Comparison of ENCODE assay signal across 33 cellular contexts in the genomic region with DNA sequence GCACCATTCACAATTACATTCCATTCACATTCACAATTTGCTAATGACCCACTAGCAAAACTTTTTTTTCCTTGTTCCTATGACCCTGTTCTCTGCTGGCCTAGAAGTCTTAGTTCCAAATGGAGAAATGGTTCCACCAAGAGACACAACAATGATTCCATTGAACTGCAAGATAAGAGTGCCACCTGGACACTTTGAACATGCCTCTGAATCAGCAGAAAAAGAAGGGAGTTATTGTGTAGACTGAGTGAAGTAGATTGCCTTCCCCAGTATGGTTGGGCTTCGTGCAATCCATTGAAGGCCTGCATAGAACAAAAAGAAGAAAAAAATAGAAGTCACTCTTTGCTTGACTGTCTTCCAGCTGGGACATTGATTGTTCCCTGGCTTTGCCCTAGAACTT.
"Had no signal": no experiment of that assay in that cellular context is flagged by ENCODE, and none has a peak within 500 bp of the region (broad histone marks: within the 10 kb centered on the region; RNA-seq: fewer than 3 reads in every experiment).

No MANE protein-coding gene starts in this region.

- H3K36me3 ChIP-seq: adrenal gland, ascending aorta, brain microvascular endothelial cell, breast epithelium, cardiac muscle cell had no signal

- H3K27ac ChIP-seq: adrenal gland, ascending aorta, body of pancreas, brain microvascular endothelial cell, breast epithelium, cardiac muscle cell had no signal

- H3K4me3 ChIP-seq: adrenal gland, ascending aorta, body of pancreas, breast epithelium, cardiac muscle cell had no signal

- DNase-seq: activated effector memory CD4-positive, alpha-beta T cell treated with anti-CD3 and anti-CD28 coated beads, Interleukin-2, amount 50 U/mL, for 16 hours; activated effector memory CD4-positive, alpha-beta T cell treated with Interleukin-2 at 50 U/mL for 16 hours; activated gamma-delta T cell; activated gamma-delta T cell treated with Interleukin-2 at 50 U/mL for 16 hours; activated naive CD4-positive, alpha-beta T cell; activated naive CD4-positive, alpha-beta T cell treated with anti-CD3 and anti-CD28 coated beads for 36 hours; activated naive CD4-positive, alpha-beta T cell treated with anti-CD3 and anti-CD28 coated beads, Interleukin-2, amount 10 ng/mL, durations not matched to agents 7 days and 5 days; activated naive CD4-positive, alpha-beta T cell treated with anti-CD3 and anti-CD28 coated beads, Interleukin-2, amount 50 U/mL, for 16 hours; activated naive CD4-positive, alpha-beta T cell treated with Interleukin-2 at 50 U/mL for 16 hours; activated naive CD8-positive, alpha-beta T cell treated with anti-CD3 and anti-CD28 coated beads for 36 hours; activated naive CD8-positive, alpha-beta T cell treated with anti-CD3 and anti-CD28 coated beads, Interleukin-2, amount 10 ng/mL, durations not matched to agents 7 days and 5 days; activated naive CD8-positive, alpha-beta T cell treated with anti-CD3 and anti-CD28 coated beads, Interleukin-2, amount 50 U/mL, for 24 hours; activated T-cell treated with anti-CD3 and anti-CD28 coated beads, Interleukin-2, amount 50 U/mL, for 24 hours; activated T-cell treated with anti-CD3 and anti-CD28 coated beads, Interleukin-2, amount 50 U/mL, for 4 hours; activated T-cell treated with anti-CD3 and anti-CD28 coated beads, Interleukin-2, amount 50 U/mL, for 48 hours; activated T-cell treated with anti-CD3 and anti-CD28 coated beads, Interleukin-2, amount 50 U/mL, for 72 hours; adrenal gland; amniotic stem cell; amygdala; anterior cingulate cortex; aorta; body of pancreas; brain microvascular endothelial cell; caudate nucleus; central memory CD4-positive, alpha-beta T cell; cerebellar nuclear complex had no signal

- H3K9me3 ChIP-seq: adrenal gland, ascending aorta, body of pancreas, breast epithelium had no signal

- H3K27me3 ChIP-seq: adrenal gland, ascending aorta, body of pancreas, brain microvascular endothelial cell, breast epithelium, cardiac muscle cell had no signal

- FAIRE-seq: astrocyte, bronchial epithelial cell had no signal

- ATAC-seq: activated naive CD4-positive, alpha-beta T cell treated with anti-CD3 and anti-CD28 coated beads, Interleukin-2, amount 50 U/mL, for 72 hours; activated naive CD8-positive, alpha-beta T cell treated with anti-CD3 and anti-CD28 coated beads, Interleukin-2, amount 50 U/mL, for 24 hours; activated T-cell treated with anti-CD3 and anti-CD28 coated beads, Interleukin-2, amount 50 U/mL, for 4 hours; activated T-cell treated with anti-CD3 and anti-CD28 coated beads, Interleukin-2, amount 50 U/mL, for 72 hours; activated T-helper 17 cell treated with anti-CD3 and anti-CD28 coated beads, Interleukin-2, amount 50 U/mL, for 72 hours; body of pancreas had no signal

- H3K4me1 ChIP-seq: adrenal gland, ascending aorta, body of pancreas, breast epithelium had no signal
